In genomic region chr1:66929999-66930822, GRCh38 we compare ENCODE assay signal across 1 cellular context.
A peak's percentile ranks its signal among the peaks of the same experiment; 100 is the strongest.
TF ChIP-seq lines count a peak whose summit lies in the region.

No MANE protein-coding gene starts in this region.

TF ChIP-seq in K562, 482 proteins besides CTCF, POLR2A, EP300 and RAD21 (continued from another document):
- no peak; the same call in 1 of the 2 replicates for TF ChIP-seq ZNF75A (CRISPR knock-in tag; IDR thresholded peaks at IDR 0.05)
- no peak for TF ChIP-seq MCM7 (IDR thresholded peaks at IDR 0.05)
- no peak for TF ChIP-seq NCOA6 (IDR thresholded peaks at IDR 0.05)
- peak; percentile 61; the same call in 1 of the 2 replicates for TF ChIP-seq SMAD3 (CRISPR knock-in tag; conservative IDR thresholded peaks at IDR 0.05)
- TF ChIP-seq ZBTB2 (IDR thresholded peaks at IDR 0.05), result no peak
- TF ChIP-seq RUNX1 (IDR thresholded peaks at IDR 0.05; ENCODE audit: low read depth), result no peak
TF ChIP-seq in K562: peak in this region for 151.
